In genomic region chr16:60203525-60204124, GRCh38 we compare ENCODE assay signal across 9 cellular contexts.
A peak's percentile ranks its signal among the peaks of the same experiment; 100 is the strongest.
DNase-seq lines count a peak whose midpoint lies in the region; ATAC-seq and TF ChIP-seq lines count a peak whose summit lies in the region.
"Had no signal": no experiment of that assay in that cellular context is flagged by ENCODE, and none has a peak within 500 bp of the region (broad histone marks: within the 10 kb centered on the region; RNA-seq: fewer than 3 reads in every experiment).

No MANE protein-coding gene starts in this region.

- no peak for ATAC-seq in WTC11
- ATAC-seq in GM19324 (IDR thresholded peaks at IDR 0.05; ENCODE audit: low FRiP score, unreplicated experiment) = no peak
- no peak for ATAC-seq in HG03159 (IDR thresholded peaks at IDR 0.05; ENCODE audit: unreplicated experiment)

- H3K4me1 Mint-ChIP-seq in WTC11 = peaks cover 83% of the 10 kb centered on the region

- H3K36me3 ChIP-seq in kidney epithelial cell (ENCODE audit: control insufficient read depth, insufficient read depth, low read length) = no peaks in the 10 kb centered on the region

- POLR2A ChIA-PET in WTC11 (lab: Charles Lee) = no interaction called here

- TF ChIP-seq CTCF in GM13977 (IDR thresholded peaks at IDR 0.05; ENCODE audit: extremely low read depth, insufficient read depth, missing control alignments) (peak; percentile 28), WTC11 (IDR thresholded peaks at IDR 0.05) (no peak), kidney epithelial cell (IDR thresholded peaks at IDR 0.05; ENCODE audit: insufficient read depth, low read length, poor library complexity, severe bottlenecking) (peak; percentile 55)

- CTCF ChIA-PET in WTC11 (lab: Charles Lee) = no interaction called here

- H3K4me3 ChIP-seq in kidney epithelial cell (ENCODE audit: low read depth, low read length) = no peak overlapping the region

- H3K27me3 ChIP-seq in kidney epithelial cell (ENCODE audit: control insufficient read depth, insufficient read depth, low read length) = no peaks in the 10 kb centered on the region

- H3K27me3 Mint-ChIP-seq in WTC11 (ENCODE audit: low read depth) = no peaks in the 10 kb centered on the region
- H3K27me3 Mint-ChIP-seq: activated naive CD8-positive, alpha-beta T cell had no signal

- H3K27ac Mint-ChIP-seq in WTC11 = peak overlapping the region; percentile 15; the same call in 1 of the 2 replicates
- H3K27ac Mint-ChIP-seq: activated naive CD8-positive, alpha-beta T cell had no signal

- 0 out of 2 replicates have a peak, but pooled peaks cover 3% of the 10 kb centered on the region for H3K9me3 Mint-ChIP-seq in WTC11

- in situ Hi-C loops in GM13977 (cut with MboI; ENCODE audit: low pct_unique_long_range_greater_than_20kb, low sequenced_read_pairs, unreplicated experiment) = no loop called here

- no peak overlapping the region for H3K4me3 Mint-ChIP-seq in WTC11
- H3K4me3 Mint-ChIP-seq: activated naive CD8-positive, alpha-beta T cell had no signal

- DNase-seq in AG08395 (ENCODE audit: low spot score) (peak; percentile 33), GM13977 (ENCODE audit: low spot score) (no peak), WTC11 (ENCODE audit: low spot score) (no peak), kidney epithelial cell (ENCODE audit: low read depth) (no peak), NCI-H1436 treated with DMSO at 0.1 percent for 48 hours (lab: John Stamatoyannopoulos, UW) (no peak), cerebellar nuclear complex (lab: John Stamatoyannopoulos, UW) (no peak)

- H3K36me3 Mint-ChIP-seq in WTC11 = 0 out of 2 replicates have a peak, but pooled peaks cover 2% of the 10 kb centered on the region
- H3K36me3 Mint-ChIP-seq: activated naive CD8-positive, alpha-beta T cell had no signal

TF ChIP-seq in WTC11, 78 proteins besides CTCF, POLR2A, EP300 and RAD21:
- TF ChIP-seq, protein P1, sequence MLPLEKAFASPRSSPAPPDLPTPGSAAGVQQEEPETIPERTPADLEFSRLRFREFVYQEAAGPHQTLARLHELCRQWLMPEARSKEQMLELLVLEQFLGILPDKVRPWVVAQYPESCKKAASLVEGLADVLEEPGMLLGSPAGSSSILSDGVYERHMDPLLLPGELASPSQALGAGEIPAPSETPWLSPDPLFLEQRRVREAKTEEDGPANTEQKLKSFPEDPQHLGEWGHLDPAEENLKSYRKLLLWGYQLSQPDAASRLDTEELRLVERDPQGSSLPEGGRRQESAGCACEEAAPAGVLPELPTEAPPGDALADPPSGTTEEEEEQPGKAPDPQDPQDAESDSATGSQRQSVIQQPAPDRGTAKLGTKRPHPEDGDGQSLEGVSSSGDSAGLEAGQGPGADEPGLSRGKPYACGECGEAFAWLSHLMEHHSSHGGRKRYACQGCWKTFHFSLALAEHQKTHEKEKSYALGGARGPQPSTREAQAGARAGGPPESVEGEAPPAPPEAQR (CRISPR knock-in tag; IDR thresholded peaks at IDR 0.05) = no peak
TF ChIP-seq in WTC11: peak in this region for 0.
